ENCODE assay signal across 6 cellular contexts in the genomic region with DNA sequence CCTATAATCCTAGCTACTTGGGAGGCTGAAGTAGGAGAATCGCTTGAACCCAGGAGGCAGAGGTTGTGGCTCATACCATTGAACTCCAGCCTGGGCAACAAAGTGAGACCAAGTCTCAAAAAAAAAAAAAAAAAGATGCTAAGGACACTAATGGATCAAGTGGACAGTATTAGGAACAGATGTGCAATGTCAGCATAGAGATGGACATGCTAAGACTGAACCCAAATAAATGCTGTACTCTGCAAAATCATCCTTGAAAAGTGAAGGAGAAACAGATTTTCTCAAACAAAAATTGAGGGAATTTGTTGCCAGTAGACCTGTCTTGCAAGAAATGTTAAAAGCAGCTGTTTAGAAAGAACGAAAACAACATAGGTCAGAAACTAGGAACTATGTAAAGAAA.
"Had no signal": no experiment of that assay in that cellular context is flagged by ENCODE, and none has a peak within 500 bp of the region (broad histone marks: within the 10 kb centered on the region; RNA-seq: fewer than 3 reads in every experiment).

No MANE protein-coding gene starts in this region.

- H3K27ac ChIP-seq: HL-60, KMS-11 had no signal

- DNase-seq: Karpas-422, KBM-7, KG1 had no signal

- H3K9ac ChIP-seq: KMS-11 had no signal

- FAIRE-seq: HTR-8/SVneo had no signal

- H3K4me2 ChIP-seq: KMS-11 had no signal
